Comparison of ENCODE assay signal across 7 cellular contexts in genomic region chr6:32968093-32968769, GRCh38. TPM values are rescaled to one million over a fixed set of nuclear protein-coding genes. Genes with fewer than 3 reads are reported as not detected.
DNase-seq lines count a peak whose midpoint lies in the region; ATAC-seq and TF ChIP-seq lines count a peak whose summit lies in the region.

Gene BRD2 (plus strand): TSS chr6:32968594. CDS start chr6:32972899, 4,305 bp downstream.

- intact Hi-C loops in spleen (cut with DNase I; ENCODE audit: low total_unique reads) = no loop called here

- peak; percentile 23 for ATAC-seq in GM18520 (IDR thresholded peaks at IDR 0.05; ENCODE audit: unreplicated experiment)
- peak; percentile 38 for ATAC-seq in HG03135 (IDR thresholded peaks at IDR 0.05; ENCODE audit: unreplicated experiment)

- TF ChIP-seq POLR2A in spleen (IDR thresholded peaks at IDR 0.05) = peak; percentile 59 to 95 (median 80)

- H3K27ac ChIP-seq in caudate nucleus (ENCODE audit: low read depth, low read length) (peak within 1 kb of the TSS; percentile 100), spleen (peak within 1 kb of the TSS; percentile 91 to 100 (median 99))

- no peak for TF ChIP-seq CTCF in spleen (IDR thresholded peaks at IDR 0.05 in 8 of 11, conservative IDR thresholded peaks at IDR 0.05 in 3 of 11)

- 0 to 1% (median 0%) methylated on average over 13 to 55 of the region's 55 CpGs for WGBS in spleen, 5 donors

- DNase-seq in NCI-H226 (peak; percentile 93), caudate nucleus (lab: John Stamatoyannopoulos, UW) (peak in 60 of 61 donors; percentile 79 to 100 (median 95)), inferior parietal cortex (ENCODE audit: extremely low spot score) (peak; percentile 99), spleen (peak; percentile 99)
- peak; percentile 87 to 94 (median 89) for DNase-seq in activated CD4-positive, CD25-positive, alpha-beta regulatory T cell (lab: John Stamatoyannopoulos, UW)

- H3K27me3 ChIP-seq in spleen (replicated peaks in 1 of 7) = no peaks in the 10 kb centered on the region

- H3K36me3 ChIP-seq in spleen = peaks cover 0 to 12% (median 7%) of the 10 kb centered on the region in 6 donors

- H3K4me1 ChIP-seq in spleen = peaks cover 18 to 66% (median 47%) of the 10 kb centered on the region in 6 donors

- no peaks in the 10 kb centered on the region for H3K9me3 ChIP-seq in spleen

- peak within 1 kb of the TSS; percentile 74 to 99 (median 97) for H3K4me3 ChIP-seq in spleen

RNA-seq across cellular contexts. Expression of gene BRD2, which starts in this region (rescaled TPM):
- 100 to 1,000 TPM; 169 to 277 (median 234) TPM for total RNA-seq in spleen
- polyA plus RNA-seq in spleen = 100 to 1,000 TPM in 2 of 3 donors, 10 to 100 TPM in 1; 80.5 to 127 (median 103) TPM

Comparison
In these comparisons a context has a peak if more than half of its experiments do, and no peak if none do; other contexts are left out.
1. Peak in every context shown above with its lines: DNase-seq, ATAC-seq, H3K4me3 ChIP-seq and H3K27ac ChIP-seq.